In genomic region chr4:109334129-109334528, GRCh38 we compare ENCODE assay signal across 19 cellular contexts. TPM values are rescaled to one million over a fixed set of nuclear protein-coding genes. Genes with fewer than 3 reads are reported as not detected.
DNase-seq lines count a peak whose midpoint lies in the region; ATAC-seq, FAIRE-seq and TF ChIP-seq lines count a peak whose summit lies in the region.
"Had no signal": no experiment of that assay in that cellular context is flagged by ENCODE, and none has a peak within 500 bp of the region (broad histone marks: within the 10 kb centered on the region; RNA-seq: fewer than 3 reads in every experiment).

No MANE protein-coding gene starts in this region.

- FAIRE-seq in astrocyte (lab: Jason Lieb, UNC): no peak
- FAIRE-seq: GM12878, GM18507 had no signal

- no peaks in the 10 kb centered on the region for H3K36me3 Mint-ChIP-seq in astrocyte (ENCODE audit: low read depth, unreplicated experiment)

- peaks cover 4% of the 10 kb centered on the region for H3K4me1 Mint-ChIP-seq in astrocyte (ENCODE audit: low read depth, unreplicated experiment)
- H3K4me1 Mint-ChIP-seq: H9, IgD-negative memory B cell had no signal

- no peaks in the 10 kb centered on the region for H3K27me3 Mint-ChIP-seq in astrocyte (ENCODE audit: low read depth, unreplicated experiment)
- H3K27me3 Mint-ChIP-seq: IgD-negative memory B cell had no signal

- no peak overlapping the region for H3K27ac Mint-ChIP-seq in astrocyte (ENCODE audit: unreplicated experiment)
- H3K27ac Mint-ChIP-seq: CD4-positive, alpha-beta T cell; H9; IgD-negative memory B cell had no signal

- H3K9ac ChIP-seq in BLaER1 (no peak overlapping the region), astrocyte (ENCODE audit: low read length) (no peak overlapping the region)

- H3K4me1 ChIP-seq in BLaER1 (peaks cover 16% of the 10 kb centered on the region), astrocyte (ENCODE audit: insufficient read depth, low read length) (no peaks in the 10 kb centered on the region)

- no peaks in the 10 kb centered on the region for H3K27me3 ChIP-seq in BLaER1
- no peaks in the 10 kb centered on the region for H3K27me3 ChIP-seq in astrocyte (ENCODE audit: insufficient read depth, low read length)

- no peaks in the 10 kb centered on the region for H3K36me3 ChIP-seq in BLaER1
- H3K36me3 ChIP-seq in astrocyte (ENCODE audit: insufficient read depth, low read length): no peaks in the 10 kb centered on the region

- TF ChIP-seq CTCF in astrocyte (IDR thresholded peaks at IDR 0.05; ENCODE audit: insufficient read depth, low read depth, low read length): no peak

- H3K27ac ChIP-seq in BLaER1: no peak overlapping the region
- H3K27ac ChIP-seq in astrocyte (ENCODE audit: low read depth, low read length): no peak overlapping the region
- H3K27ac ChIP-seq: 22Rv1 had no signal

- ATAC-seq in sciatic nerve (peak; percentile 24), GM19463 (IDR thresholded peaks at IDR 0.05; ENCODE audit: unreplicated experiment) (no peak)
- ATAC-seq: GM12878 had no signal

- peak; percentile 47 for DNase-seq in astrocyte (ENCODE audit: low read depth)
- DNase-seq in left kidney (ENCODE audit: low read depth, low spot score): peak; percentile 35
- DNase-seq in sciatic nerve (ENCODE audit: low spot score): no peak
- no peak for DNase-seq in 8988T
- no peak for DNase-seq in NCI-H146 treated with DMSO at 0.1 percent for 48 hours (lab: John Stamatoyannopoulos, UW; ENCODE audit: unreplicated experiment)
- no peak for DNase-seq in amygdala (lab: John Stamatoyannopoulos, UW)
- DNase-seq: AML-193; C1 segment of cervical spinal cord; Calu3; CD4-positive, alpha-beta T cell; DMS 273 treated with DMSO at 0.1 percent for 48 hours; GOT3; H9 had no signal

- H3K79me2 ChIP-seq in astrocyte (ENCODE audit: insufficient read depth, low read length): no peaks in the 10 kb centered on the region

- H3K4me3 ChIP-seq in BLaER1 (no peak overlapping the region), astrocyte (ENCODE audit: insufficient read depth, low read depth, low read length) (no peak overlapping the region)
- H3K4me3 ChIP-seq: GM12878 had no signal

- intact Hi-C loops in sciatic nerve (cut with DNase I): no loop called here

- no peak overlapping the region for H2AFZ ChIP-seq in astrocyte (ENCODE audit: low read depth, low read length)

- H3K9me3 ChIP-seq in BLaER1 (no peaks in the 10 kb centered on the region), astrocyte (ENCODE audit: insufficient read depth, low read depth, low read length) (no peaks in the 10 kb centered on the region)

- H3K4me3 Mint-ChIP-seq in astrocyte (ENCODE audit: unreplicated experiment): no peak overlapping the region
- H3K4me3 Mint-ChIP-seq: CD4-positive, alpha-beta T cell; H9; IgD-negative memory B cell had no signal

- H4K20me1 ChIP-seq in BLaER1 (no peaks in the 10 kb centered on the region), astrocyte (ENCODE audit: insufficient read depth, low read length) (no peaks in the 10 kb centered on the region)

- peak overlapping the region; percentile 67 for H3K4me2 ChIP-seq in BLaER1
- H3K4me2 ChIP-seq in astrocyte (ENCODE audit: low read length): no peak overlapping the region

- H3K9me3 Mint-ChIP-seq in astrocyte (ENCODE audit: unreplicated experiment): peaks cover 3% of the 10 kb centered on the region

RNA-seq across cellular contexts. Expression of gene COL25A1, which starts 31.7 kb away (rescaled TPM):
- total RNA-seq in astrocyte: 10.4 and 10.5 TPM in 2 replicates
- 6.2 TPM for total RNA-seq in sciatic nerve
- total RNA-seq: Calu3 had no signal

Comparison
In these comparisons a context has a peak if more than half of its experiments do, and no peak if none do; other contexts are left out.
1. DNase-seq: peak in astrocyte (single experiment) and left kidney (single experiment); none in sciatic nerve (single experiment), 8988T (single experiment), NCI-H146 treated with DMSO at 0.1 percent for 48 hours (single experiment) and amygdala (0 of 56).